Comparison of ENCODE assay signal across 1 cellular context in genomic region chr5:82274343-82275266, GRCh38.
TF ChIP-seq lines count a peak whose summit lies in the region.

No MANE protein-coding gene starts in this region.

TF ChIP-seq in A549, 52 proteins besides CTCF, POLR2A, EP300 and RAD21 (continued from another document):
- TF ChIP-seq TP53 (CRISPR knock-in tag; IDR thresholded peaks at IDR 0.05) (0 out of 2 replicates have a peak, but pooled peaks have one; percentile 43), ATOH8 (CRISPR knock-in tag; IDR thresholded peaks at IDR 0.05; ENCODE audit: low read depth) (no peak), EHMT2 (IDR thresholded peaks at IDR 0.05; ENCODE audit: low read depth) (no peak), HEYL (CRISPR knock-in tag; IDR thresholded peaks at IDR 0.05) (no peak), HMGXB4 (CRISPR knock-in tag; IDR thresholded peaks at IDR 0.05; ENCODE audit: borderline replicate concordance) (peak; percentile 71; the same call in 1 of the 2 replicates), FOSB (CRISPR knock-in tag; IDR thresholded peaks at IDR 0.05) (peak; percentile 89; the same call in 1 of the 2 replicates), RNF2 (IDR thresholded peaks at IDR 0.05; ENCODE audit: borderline replicate concordance, low read depth) (no peak), GATA3 (IDR thresholded peaks at IDR 0.05; ENCODE audit: borderline replicate concordance) (0 out of 2 replicates have a peak, but pooled peaks have one; percentile 19), NR3C1 (IDR thresholded peaks at IDR 0.05) (no peak), MAZ (IDR thresholded peaks at IDR 0.05; ENCODE audit: borderline replicate concordance, low read depth, low read length) (no peak), TFCP2L1 (CRISPR knock-in tag; IDR thresholded peaks at IDR 0.05) (peak; percentile 85), JUN (IDR thresholded peaks at IDR 0.05) (peak in 1 of 2 experiments; percentile 42; a peak in 2 of 5 replicates), EHF (CRISPR knock-in tag; IDR thresholded peaks at IDR 0.05) (0 out of 2 replicates have a peak, but pooled peaks have one; percentile 16), ZC3H11A (IDR thresholded peaks at IDR 0.05) (no peak), RCOR1 (IDR thresholded peaks at IDR 0.05; ENCODE audit: low read depth, low read length) (no peak)
